18 cellular contexts compared by ENCODE assay signal in the genomic region with DNA sequence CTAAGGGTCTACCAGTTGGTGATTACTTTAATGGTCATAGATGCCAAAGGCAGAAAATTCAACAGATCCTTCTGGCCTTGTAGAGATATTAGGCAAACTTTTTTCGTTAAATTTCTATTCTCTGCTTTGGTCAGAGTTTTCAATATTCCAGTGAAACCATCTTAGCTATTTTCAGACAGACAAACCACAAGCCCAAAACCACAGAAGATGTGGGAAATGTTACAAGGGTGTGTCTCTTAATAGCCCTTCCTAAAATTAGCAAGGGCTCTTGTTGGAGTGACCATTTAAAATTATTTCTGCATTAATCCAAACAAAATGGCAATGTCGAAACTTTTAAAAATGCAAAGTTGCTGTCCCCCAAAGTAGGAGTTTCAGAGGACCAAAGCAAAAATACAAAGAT.
DNase-seq lines count a peak whose midpoint lies in the region; ATAC-seq and TF ChIP-seq lines count a peak whose summit lies in the region.
"Had no signal": no experiment of that assay in that cellular context is flagged by ENCODE, and none has a peak within 500 bp of the region (broad histone marks: within the 10 kb centered on the region; RNA-seq: fewer than 3 reads in every experiment).

No MANE protein-coding gene starts in this region.

- H3F3A ChIP-seq in MM.1S (ENCODE audit: insufficient read depth, low read length), result no peaks in the 10 kb centered on the region

- no peaks in the 10 kb centered on the region for H3K9me2 ChIP-seq in MM.1S (replicated peaks; ENCODE audit: insufficient read depth, low read length)
- H3K9me2 ChIP-seq: SK-N-SH had no signal

- H3K9ac ChIP-seq in MM.1S (ENCODE audit: low read length), result no peak overlapping the region
- H3K9ac ChIP-seq: SK-N-SH had no signal

- intact Hi-C loops in spleen (cut with DNase I; ENCODE audit: low total_unique reads), result no loop called here
- intact Hi-C loops in heart right ventricle (cut with DNase I), result no loop called here

- DNase-seq in CD1c-positive myeloid dendritic cell (ENCODE audit: extremely low spot score) (peak; percentile 40), MM.1S (no peak), fibroblast of the aortic adventitia (ENCODE audit: low read depth) (peak; percentile 34), spleen (no peak), GM10266 (ENCODE audit: extremely low spot score) (no peak), heart right ventricle (no peak)
- DNase-seq in central memory CD4-positive, alpha-beta T cell, result no peak
- DNase-seq: C1 segment of cervical spinal cord, DMS 273 treated with DMSO at 0.1 percent for 48 hours, H9, NCI-H1105, NCI-H1694, NCI-H510A treated with DMSO at 0.1 percent for 48 hours, NCI-H82, SHP77, SK-N-SH, T-cell had no signal

- no peak overlapping the region for H2AFZ ChIP-seq in MM.1S (ENCODE audit: low read length)

- H3K36me3 ChIP-seq in MM.1S (replicated peaks; ENCODE audit: insufficient read depth, low read length) (no peaks in the 10 kb centered on the region), spleen (no peaks in the 10 kb centered on the region), heart right ventricle (no peaks in the 10 kb centered on the region)

- peak overlapping the region; percentile 15; the same call in 1 of the 2 replicates for H3K4me2 ChIP-seq in MM.1S (ENCODE audit: low read depth, low read length)
- H3K4me2 ChIP-seq: SK-N-SH had no signal

- H3K27me3 ChIP-seq in MM.1S (replicated peaks; ENCODE audit: insufficient read depth, low read length), result no peaks in the 10 kb centered on the region
- H3K27me3 ChIP-seq in spleen (replicated peaks in 1 of 7), result peaks cover 0 to 6% (median 0%) of the 10 kb centered on the region in 7 donors
- H3K27me3 ChIP-seq in heart right ventricle, result peaks cover 0 to 6% (median 0%) of the 10 kb centered on the region in 7 donors

- no peaks in the 10 kb centered on the region for H3K79me2 ChIP-seq in MM.1S (ENCODE audit: low read length)

- H3K4me1 ChIP-seq in MM.1S (ENCODE audit: low read length), result peaks cover 7% of the 10 kb centered on the region; the same call in 1 of the 2 replicates
- peaks cover 0 to 14% (median 0%) of the 10 kb centered on the region in 6 donors for H3K4me1 ChIP-seq in spleen
- peaks cover 0 to 16% (median 0%) of the 10 kb centered on the region in 9 donors for H3K4me1 ChIP-seq in heart right ventricle

- H4K20me1 ChIP-seq in MM.1S (ENCODE audit: insufficient read depth, low read length), result no peaks in the 10 kb centered on the region

- H3K9me3 ChIP-seq in MM.1S (replicated peaks; ENCODE audit: insufficient read depth, low read length), result no peaks in the 10 kb centered on the region
- peaks cover 0 to 25% (median 16%) of the 10 kb centered on the region in 8 donors for H3K9me3 ChIP-seq in spleen
- peaks cover 0 to 10% (median under 1%) of the 10 kb centered on the region in 11 donors for H3K9me3 ChIP-seq in heart right ventricle
- H3K9me3 ChIP-seq: SK-N-SH had no signal

- no peak for ATAC-seq in heart right ventricle
- ATAC-seq: Panc1, T-cell had no signal

- TF ChIP-seq CTCF in MM.1S (IDR thresholded peaks at IDR 0.05; ENCODE audit: low read length) (no peak), fibroblast of the aortic adventitia (IDR thresholded peaks at IDR 0.05; ENCODE audit: insufficient read depth, low read length) (no peak), spleen (IDR thresholded peaks at IDR 0.05 in 8 of 11, conservative IDR thresholded peaks at IDR 0.05 in 3 of 11) (no peak), GM10266 (IDR thresholded peaks at IDR 0.05; ENCODE audit: control insufficient read depth, insufficient read depth, low read depth, missing control alignments) (no peak), heart right ventricle (IDR thresholded peaks at IDR 0.05) (no peak)

- H3K4me3 ChIP-seq in MM.1S (ENCODE audit: low read length) (no peak overlapping the region), fibroblast of the aortic adventitia (ENCODE audit: low read depth, low read length) (no peak overlapping the region), spleen (no peak overlapping the region), heart right ventricle (no peak overlapping the region)

- 47 to 67% (median 55%) methylated on average over 2 of the region's 2 CpGs for WGBS in spleen, 5 donors
- 64 to 73% methylated on average over 2 of the region's 2 CpGs for WGBS in heart right ventricle, 2 donors

- H3K27ac ChIP-seq in MM.1S (ENCODE audit: low read length) (no peak overlapping the region), spleen (no peak overlapping the region), heart right ventricle (no peak overlapping the region)

- no peak for TF ChIP-seq POLR2A in spleen (IDR thresholded peaks at IDR 0.05)

Comparison
In these comparisons a context has a peak if more than half of its experiments do, and no peak if none do; other contexts are left out.
1. DNase-seq: peak in CD1c-positive myeloid dendritic cell (single experiment) and fibroblast of the aortic adventitia (single experiment); none in MM.1S (single experiment), spleen (single experiment), GM10266 (single experiment), heart right ventricle (0 of 2) and central memory CD4-positive, alpha-beta T cell (single experiment).